15 cellular contexts compared by ENCODE assay signal in the genomic region with DNA sequence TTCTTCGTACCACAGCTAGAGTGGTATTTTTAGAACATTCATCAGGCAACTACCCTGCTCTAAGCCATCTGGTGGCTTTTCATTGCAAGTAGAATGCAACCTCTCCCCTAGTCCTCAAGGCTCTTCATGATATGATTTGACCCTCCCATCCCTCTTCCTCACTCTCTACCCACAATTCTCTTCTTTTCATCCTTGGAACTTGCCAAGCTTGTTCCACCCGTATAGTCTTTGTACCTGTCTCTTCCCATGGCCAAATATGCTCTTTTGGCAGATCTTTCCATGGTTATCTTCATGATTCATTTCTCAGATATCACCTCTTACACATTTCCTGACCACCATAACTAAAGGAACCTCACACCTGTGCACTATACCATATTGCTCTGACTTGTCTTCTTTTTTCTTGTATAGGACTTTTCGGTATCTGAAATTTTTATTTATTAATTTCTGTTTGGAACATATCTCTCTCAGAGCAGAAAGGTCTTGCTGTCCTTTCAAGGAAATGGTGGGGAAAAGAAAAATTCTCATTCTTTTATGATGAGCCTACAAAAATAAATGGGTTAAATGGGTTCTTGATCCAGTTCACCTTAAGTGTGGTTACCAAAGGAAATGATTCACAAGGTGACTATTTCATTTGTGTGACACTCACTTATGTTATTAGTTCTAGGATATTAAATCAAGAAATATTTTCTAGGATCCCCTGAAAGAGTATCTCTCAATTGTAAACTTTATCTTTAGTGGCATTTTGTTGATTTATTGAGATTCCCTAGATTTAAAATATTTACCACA. TPM values are rescaled to one million over a fixed set of nuclear protein-coding genes. Genes with fewer than 3 reads are reported as not detected.
DNase-seq lines count a peak whose midpoint lies in the region; FAIRE-seq and TF ChIP-seq lines count a peak whose summit lies in the region.
"Had no signal": no experiment of that assay in that cellular context is flagged by ENCODE, and none has a peak within 500 bp of the region (broad histone marks: within the 10 kb centered on the region; RNA-seq: fewer than 3 reads in every experiment).

No MANE protein-coding gene starts in this region.

- no peaks in the 10 kb centered on the region for H3K27me3 ChIP-seq in ACC112 (ENCODE audit: insufficient read depth, low read length)
- H3K27me3 ChIP-seq in astrocyte (ENCODE audit: insufficient read depth, low read length): no peaks in the 10 kb centered on the region
- H3K27me3 ChIP-seq in Peyer's patch: no peaks in the 10 kb centered on the region
- H3K27me3 ChIP-seq: right atrium auricular region had no signal

- peaks cover 16% of the 10 kb centered on the region for H3K4me1 Mint-ChIP-seq in astrocyte (ENCODE audit: low read depth, unreplicated experiment)

- no peak overlapping the region for H3K4me3 Mint-ChIP-seq in astrocyte (ENCODE audit: unreplicated experiment)
- H3K4me3 Mint-ChIP-seq: CD8-positive, alpha-beta T cell; H9 had no signal

- TF ChIP-seq CTCF in astrocyte (IDR thresholded peaks at IDR 0.05; ENCODE audit: insufficient read depth, low read depth, low read length) (peak; percentile 4), Peyer's patch (IDR thresholded peaks at IDR 0.05) (no peak), GM10266 (IDR thresholded peaks at IDR 0.05; ENCODE audit: control insufficient read depth, insufficient read depth, low read depth, missing control alignments) (no peak)

- H3K79me2 ChIP-seq in ACC112 (ENCODE audit: control insufficient read depth, insufficient read depth, low read length, unreplicated experiment) (peaks cover 10% of the 10 kb centered on the region), astrocyte (ENCODE audit: insufficient read depth, low read length) (peaks cover 22% of the 10 kb centered on the region)

- H3K36me3 ChIP-seq in ACC112 (ENCODE audit: insufficient read depth, low read length): no peaks in the 10 kb centered on the region
- H3K36me3 ChIP-seq in astrocyte (ENCODE audit: insufficient read depth, low read length): no peaks in the 10 kb centered on the region
- no peaks in the 10 kb centered on the region for H3K36me3 ChIP-seq in Peyer's patch
- H3K36me3 ChIP-seq: right atrium auricular region had no signal

- H3K4me3 ChIP-seq in ACC112 (ENCODE audit: low read depth, low read length): no peak overlapping the region; the same call in 1 of the 2 replicates
- no peak overlapping the region for H3K4me3 ChIP-seq in astrocyte (ENCODE audit: insufficient read depth, low read depth, low read length)
- H3K4me3 ChIP-seq in Peyer's patch: no peak overlapping the region
- H3K4me3 ChIP-seq: right atrium auricular region had no signal

- H3K4me1 ChIP-seq in ACC112 (ENCODE audit: control insufficient read depth, insufficient read depth, low read length, unreplicated experiment) (peaks cover 45% of the 10 kb centered on the region), astrocyte (ENCODE audit: insufficient read depth, low read length) (peaks cover 27% of the 10 kb centered on the region), Peyer's patch (no peaks in the 10 kb centered on the region)

- peak overlapping the region; percentile 22 for H3K4me2 ChIP-seq in astrocyte (ENCODE audit: low read length)

- DNase-seq in ELR (ENCODE audit: low read depth): peak; percentile 78
- peak; percentile 99 for DNase-seq in OCI-M1 (lab: John Stamatoyannopoulos, UW)
- peak; percentile 52 for DNase-seq in astrocyte (ENCODE audit: low read depth)
- no peak for DNase-seq in OCI-M2 (lab: John Stamatoyannopoulos, UW; ENCODE audit: unreplicated experiment)
- DNase-seq in Peyer's patch: no peak
- DNase-seq in GM10266 (ENCODE audit: extremely low spot score): no peak
- DNase-seq in UCSD-AML1 (lab: John Stamatoyannopoulos, UW; ENCODE audit: unreplicated experiment): no peak
- DNase-seq: CD8-positive, alpha-beta T cell; effector memory CD8-positive, alpha-beta T cell; H9; naive thymus-derived CD4-positive, alpha-beta T cell; NCI-H526; SW 1271 had no signal

- peaks cover 4% of the 10 kb centered on the region for H3K9me3 Mint-ChIP-seq in astrocyte (ENCODE audit: unreplicated experiment)
- H3K9me3 Mint-ChIP-seq: CD8-positive, alpha-beta T cell; effector memory CD8-positive, alpha-beta T cell had no signal

- no peak overlapping the region for H3K9ac ChIP-seq in astrocyte (ENCODE audit: low read length)

- peak overlapping the region; percentile 10; the same call in 1 of the 2 replicates for H3K27ac ChIP-seq in ACC112 (ENCODE audit: low read depth, low read length)
- H3K27ac ChIP-seq in astrocyte (ENCODE audit: low read depth, low read length): no peak overlapping the region
- no peak overlapping the region for H3K27ac ChIP-seq in Peyer's patch
- H3K27ac ChIP-seq: right atrium auricular region had no signal

- H3K27ac Mint-ChIP-seq in astrocyte (ENCODE audit: unreplicated experiment): no peak overlapping the region
- H3K27ac Mint-ChIP-seq: CD8-positive, alpha-beta T cell; H9 had no signal

- FAIRE-seq in astrocyte (lab: Jason Lieb, UNC): peak; percentile 43

- H3K36me3 Mint-ChIP-seq in astrocyte (ENCODE audit: low read depth, unreplicated experiment): no peaks in the 10 kb centered on the region

- H3K27me3 Mint-ChIP-seq in astrocyte (ENCODE audit: low read depth, unreplicated experiment): no peaks in the 10 kb centered on the region
- H3K27me3 Mint-ChIP-seq: effector memory CD8-positive, alpha-beta T cell; naive thymus-derived CD4-positive, alpha-beta T cell had no signal

- H4K20me1 ChIP-seq in astrocyte (ENCODE audit: insufficient read depth, low read length): no peaks in the 10 kb centered on the region

- no peak for TF ChIP-seq POLR2A in Peyer's patch (IDR thresholded peaks at IDR 0.05)

- H2AFZ ChIP-seq in ACC112 (ENCODE audit: low read length, unreplicated experiment) (no peak overlapping the region), astrocyte (ENCODE audit: low read depth, low read length) (no peak overlapping the region)

- H3K9me3 ChIP-seq in astrocyte (ENCODE audit: insufficient read depth, low read depth, low read length): no peaks in the 10 kb centered on the region
- no peaks in the 10 kb centered on the region for H3K9me3 ChIP-seq in Peyer's patch
- H3K9me3 ChIP-seq: right atrium auricular region had no signal

RNA-seq across cellular contexts. Expression of gene CD274, which starts 3.7 kb away (rescaled TPM):
- 20.5 and 21.4 TPM in 2 replicates for total RNA-seq in astrocyte
- total RNA-seq in Peyer's patch: 1 to 10 TPM; 1.7 to 6.2 (median 3.4) TPM
- total RNA-seq: H9 had no signal

RNA-seq across cellular contexts. Expression of gene PLGRKT, which starts 8.9 kb away (rescaled TPM):
- total RNA-seq in astrocyte (10.6 and 14.7 TPM in 2 replicates), Peyer's patch (10 to 100 TPM in 3 of 4 donors, 1 to 10 TPM in 1; 8.3 to 43.6 (median 33.2) TPM)

Comparison
In these comparisons a context has a peak if more than half of its experiments do, and no peak if none do; other contexts are left out.
1. DNase-seq: peak in ELR (single experiment), OCI-M1 (single experiment) and astrocyte (single experiment); none in OCI-M2 (single experiment), Peyer's patch (0 of 3), GM10266 (single experiment) and UCSD-AML1 (single experiment).